31 cellular contexts compared by ENCODE assay signal in genomic region chr4:106306561-106306960, GRCh38.
"Had no signal": no experiment of that assay in that cellular context is flagged by ENCODE, and none has a peak within 500 bp of the region (broad histone marks: within the 10 kb centered on the region; RNA-seq: fewer than 3 reads in every experiment).

No MANE protein-coding gene starts in this region.

- H3K4me3 ChIP-seq: ascending aorta, cardiac muscle cell had no signal

- DNase-seq: activated B cell treated with CpG ODN at 0.5 μM for 24 hours; activated CD4-positive, alpha-beta memory T cell treated with anti-CD3 and anti-CD28 coated beads for 36 hours; activated CD4-positive, alpha-beta T cell treated with anti-CD3 and anti-CD28 coated beads for 4 hours; activated CD4-positive, alpha-beta T cell treated with anti-CD3 and anti-CD28 coated beads, Interleukin-2, amount 10 ng/mL, durations not matched to agents 24 days and 14 days; activated CD4-positive, alpha-beta T cell treated with anti-CD3 and anti-CD28 coated beads, Interleukin-2, amount 50 U/mL, for 1 hour; activated CD4-positive, alpha-beta T cell treated with anti-CD3 and anti-CD28 coated beads, Interleukin-2, amount 50 U/mL, for 4 hours; activated CD4-positive, CD25-positive, alpha-beta regulatory T cell treated with anti-CD3 and anti-CD28 coated beads, Interleukin-2, amount 50 U/mL, for 72 hours; activated CD8-positive, alpha-beta memory T cell treated with anti-CD3 and anti-CD28 coated beads, Interleukin-2, amount 50 U/mL, for 4 hours; activated CD8-positive, alpha-beta T cell treated with anti-CD3 and anti-CD28 coated beads for 36 hours; activated effector memory CD4-positive, alpha-beta T cell treated with anti-CD3 and anti-CD28 coated beads, Interleukin-2, amount 50 U/mL, for 16 hours; activated gamma-delta T cell treated with Interleukin-2 at 50 U/mL for 16 hours; activated naive CD4-positive, alpha-beta T cell; activated naive CD4-positive, alpha-beta T cell treated with anti-CD3 and anti-CD28 coated beads for 36 hours; activated naive CD4-positive, alpha-beta T cell treated with anti-CD3 and anti-CD28 coated beads, Interleukin-2, amount 50 U/mL, for 16 hours; activated naive CD8-positive, alpha-beta T cell treated with anti-CD3 and anti-CD28 coated beads for 36 hours; activated T-cell treated with anti-CD3 and anti-CD28 coated beads for 4 hours; activated T-cell treated with anti-CD3 and anti-CD28 coated beads, Interleukin-2, amount 50 U/mL, for 1 hour; activated T-cell treated with anti-CD3 and anti-CD28 coated beads, Interleukin-2, amount 50 U/mL, for 4 hours; activated T-cell treated with anti-CD3 and anti-CD28 coated beads, Interleukin-2, amount 50 U/mL, for 72 hours; amygdala; anterior cingulate cortex; caudate nucleus; cerebellar nuclear complex; T-helper 2 cell; T-helper 9 cell had no signal

- H3K9me3 ChIP-seq: ascending aorta had no signal

- H3K27me3 ChIP-seq: ascending aorta, cardiac muscle cell had no signal

- FAIRE-seq: bronchial epithelial cell had no signal

- H3K36me3 ChIP-seq: ascending aorta had no signal

- ATAC-seq: activated CD8-positive, alpha-beta T cell treated with anti-CD3 and anti-CD28 coated beads for 36 hours; activated naive CD4-positive, alpha-beta T cell treated with anti-CD3 and anti-CD28 coated beads, Interleukin-2, amount 50 U/mL, for 72 hours; activated T-cell treated with anti-CD3 and anti-CD28 coated beads, Interleukin-2, amount 50 U/mL, for 4 hours; activated T-cell treated with anti-CD3 and anti-CD28 coated beads, Interleukin-2, amount 50 U/mL, for 72 hours; activated T-helper 17 cell treated with anti-CD3 and anti-CD28 coated beads, Interleukin-2, amount 50 U/mL, for 72 hours had no signal

- H3K27ac ChIP-seq: ascending aorta, cardiac muscle cell, VCaP had no signal
